ENCODE assay signal across 1 cellular context in the genomic region with DNA sequence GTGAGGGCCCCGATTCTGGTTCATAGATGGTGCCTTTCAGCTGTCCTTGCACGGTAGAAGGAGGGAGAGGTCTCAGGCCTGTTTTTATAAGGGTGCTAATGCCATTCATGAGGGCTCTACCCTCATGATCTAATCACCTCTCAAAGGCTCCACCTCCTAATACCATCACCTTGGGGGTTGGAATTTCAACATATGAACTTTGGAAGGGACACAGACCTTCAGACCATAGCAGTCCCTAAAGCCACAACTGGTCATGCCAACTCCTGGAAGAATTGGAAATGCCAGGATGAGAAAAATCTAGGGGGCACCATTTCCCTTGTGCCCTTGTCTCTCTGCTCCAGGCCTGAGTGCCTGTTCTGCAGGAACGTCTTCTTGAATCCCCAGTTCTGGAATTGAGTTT.
TF ChIP-seq lines count a peak whose summit lies in the region.

No MANE protein-coding gene starts in this region.

TF ChIP-seq in liver, 16 proteins besides CTCF, POLR2A, EP300 and RAD21 (continued from another document):
- no peak for TF ChIP-seq ZBTB33 (IDR thresholded peaks at IDR 0.05)
TF ChIP-seq in liver: peak in this region for 4.
